ENCODE assay signal across 8 cellular contexts in genomic region chr9:3508531-3509374, GRCh38. TPM values are rescaled to one million over a fixed set of nuclear protein-coding genes. Genes with fewer than 3 reads are reported as not detected.
DNase-seq lines count a peak whose midpoint lies in the region; ATAC-seq, FAIRE-seq and TF ChIP-seq lines count a peak whose summit lies in the region.

No MANE protein-coding gene starts in this region.

- peaks cover 34% of the 10 kb centered on the region; the same call in 1 of the 2 replicates for H3F3A ChIP-seq in SU-DHL-6 (ENCODE audit: insufficient read depth)

- no peaks in the 10 kb centered on the region for H3K36me3 Mint-ChIP-seq in CD14-positive monocyte

- DNase-seq in CD14-positive monocyte (ENCODE audit: low spot score) (no peak), M059J (ENCODE audit: low read depth) (peak; percentile 45), kidney (no peak), sciatic nerve (ENCODE audit: low spot score) (no peak), NCI-H524 treated with DMSO at 0.1 percent for 48 hours (lab: John Stamatoyannopoulos, UW) (no peak), dedifferentiated amniotic fluid mesenchymal stem cell (ENCODE audit: extremely low spot score) (no peak)

- ATAC-seq in GM19023 (IDR thresholded peaks at IDR 0.05; ENCODE audit: unreplicated experiment): peak; percentile 49
- no peak for ATAC-seq in sciatic nerve

- H3K4me1 ChIP-seq in kidney (ENCODE audit: control insufficient read depth in 1 of 2, insufficient read depth in 1 of 2, low read depth in 1 of 2, low read length in 2 of 2): no peaks in the 10 kb centered on the region

- peak overlapping the region; percentile 78 for H3K27ac ChIP-seq in SU-DHL-6 (ENCODE audit: low read depth, low read length)
- no peak overlapping the region for H3K27ac ChIP-seq in kidney (ENCODE audit: low read depth in 2 of 2, low read length in 2 of 2)

- H2AFZ ChIP-seq in SU-DHL-6 (ENCODE audit: low read depth, low read length, severe bottlenecking): peak overlapping the region; percentile 94

- H3K9ac ChIP-seq in SU-DHL-6 (ENCODE audit: low read length) (peak overlapping the region; percentile 50), kidney (ENCODE audit: low read length in 2 of 2) (no peak overlapping the region)

- peaks cover 4% of the 10 kb centered on the region; the same call in 1 of the 2 replicates for H3K79me2 ChIP-seq in SU-DHL-6 (ENCODE audit: insufficient read depth, low read length)

- peak; percentile 33 for FAIRE-seq in kidney (lab: Jason Lieb, UNC)

- 0 out of 2 replicates have a peak, but pooled peaks cover 3% of the 10 kb centered on the region for H3K36me3 ChIP-seq in SU-DHL-6 (ENCODE audit: low read length)
- no peaks in the 10 kb centered on the region for H3K36me3 ChIP-seq in kidney (ENCODE audit: control insufficient read depth in 1 of 2, insufficient read depth in 2 of 2, low read length in 2 of 2)

- peak overlapping the region; percentile 84 to 93 (median 89) for H3K27ac Mint-ChIP-seq in CD14-positive monocyte

- intact Hi-C loops in CD14-positive monocyte (cut with micrococcal nuclease) (no loop called here), kidney (cut with DNase I) (no loop called here), sciatic nerve (cut with DNase I) (no loop called here)

- H3K9me3 ChIP-seq in SU-DHL-6 (ENCODE audit: insufficient read depth, low read length): no peaks in the 10 kb centered on the region
- no peaks in the 10 kb centered on the region for H3K9me3 ChIP-seq in kidney (ENCODE audit: control insufficient read depth in 1 of 2, low read length in 2 of 2)

- H3K4me2 ChIP-seq in SU-DHL-6 (ENCODE audit: low read depth, low read length, poor library complexity, severe bottlenecking): peak overlapping the region; percentile 79

- H3K27me3 ChIP-seq in SU-DHL-6 (ENCODE audit: low read length): no peaks in the 10 kb centered on the region

- H3K4me3 Mint-ChIP-seq in CD14-positive monocyte: peak overlapping the region; percentile 45 to 78

- H3K9me2 ChIP-seq in SU-DHL-6 (replicated peaks; ENCODE audit: insufficient read depth, low read length): no peaks in the 10 kb centered on the region

- H3K9me3 Mint-ChIP-seq in CD14-positive monocyte: no peaks in the 10 kb centered on the region

- no peaks in the 10 kb centered on the region for H4K20me1 ChIP-seq in SU-DHL-6 (ENCODE audit: low read depth, low read length)

- peaks cover 34% of the 10 kb centered on the region for H3K4me1 Mint-ChIP-seq in CD14-positive monocyte

- TF ChIP-seq CTCF in CD14-positive monocyte (IDR thresholded peaks at IDR 0.05): no peak
- TF ChIP-seq CTCF in SU-DHL-6 (IDR thresholded peaks at IDR 0.05; ENCODE audit: insufficient read depth, low read length, poor library complexity, severe bottlenecking): no peak
- no peak for TF ChIP-seq CTCF in kidney (IDR thresholded peaks at IDR 0.05; ENCODE audit: borderline replicate concordance, extremely low read depth, insufficient read depth)

- H3K27me3 Mint-ChIP-seq in CD14-positive monocyte (ENCODE audit: low read depth in 3 of 3): no peaks in the 10 kb centered on the region

- H3K4me3 ChIP-seq in SU-DHL-6 (ENCODE audit: insufficient read depth, low read length, poor library complexity, severe bottlenecking) (peak overlapping the region; percentile 40), kidney (ENCODE audit: low read length in 2 of 2) (no peak overlapping the region)

RNA-seq across cellular contexts. Expression of gene RFX3, which starts 17.0 kb away (rescaled TPM):
- polyA plus RNA-seq in CD14-positive monocyte: 1 to 10 TPM; 1.7 to 3.2 TPM
- total RNA-seq in M059J (2014; rRNA removed; shearing (Covaris generic)): 1.9 and 3.1 TPM in 2 replicates
- total RNA-seq in kidney: 17.8 TPM
- 1.6 TPM for polyA plus RNA-seq in kidney (ENCODE audit: insufficient read depth, low read depth, low replicate concordance)
- total RNA-seq in sciatic nerve: 24.7 TPM
